13 cellular contexts compared by ENCODE assay signal in genomic region chr2:10534514-10535250, GRCh38.
DNase-seq lines count a peak whose midpoint lies in the region; ATAC-seq and TF ChIP-seq lines count a peak whose summit lies in the region.
"Had no signal": no experiment of that assay in that cellular context is flagged by ENCODE, and none has a peak within 500 bp of the region (broad histone marks: within the 10 kb centered on the region; RNA-seq: fewer than 3 reads in every experiment).

No MANE protein-coding gene starts in this region.

- H3K36me3 ChIP-seq in PC-3 (ENCODE audit: low read depth, low read length), result no peaks in the 10 kb centered on the region
- no peaks in the 10 kb centered on the region for H3K36me3 ChIP-seq in endodermal cell (ENCODE audit: control insufficient read depth, insufficient read depth, low read length)
- H3K36me3 ChIP-seq: heart right ventricle, left lung, thoracic aorta had no signal

- no peaks in the 10 kb centered on the region for H3F3A ChIP-seq in PC-3 (ENCODE audit: low read length, unreplicated experiment)

- no peak for ATAC-seq in PC-3
- ATAC-seq: heart right ventricle, left lung had no signal

- peaks cover 42% of the 10 kb centered on the region for H3K4me1 ChIP-seq in PC-3 (ENCODE audit: insufficient read depth, low read length)
- no peaks in the 10 kb centered on the region for H3K4me1 ChIP-seq in endodermal cell (ENCODE audit: control insufficient read depth, insufficient read depth, low read length)
- H3K4me1 ChIP-seq: heart right ventricle, left lung had no signal

- H3K9me3 ChIP-seq in PC-3 (ENCODE audit: low read length) (no peaks in the 10 kb centered on the region), endodermal cell (ENCODE audit: control insufficient read depth, low read length) (no peaks in the 10 kb centered on the region)
- H3K9me3 ChIP-seq: heart right ventricle, left lung, thoracic aorta had no signal

- BruUV-seq in PC-3 (replicated peaks; lab: Mats Ljungman, UMichigan), result no TSS peak

- peaks cover 2% of the 10 kb centered on the region for H3K4me1 Mint-ChIP-seq in endodermal cell

- H3K79me2 ChIP-seq in PC-3 (ENCODE audit: low read length), result no peaks in the 10 kb centered on the region

- TF ChIP-seq CTCF in PC-3 (conservative IDR thresholded peaks at IDR 0.05; ENCODE audit: low read depth, low read length) (no peak), endodermal cell (conservative IDR thresholded peaks at IDR 0.05) (no peak)

- no peak overlapping the region for H3K4me3 Mint-ChIP-seq in endodermal cell
- H3K4me3 Mint-ChIP-seq: activated CD4-positive, alpha-beta memory T cell treated with anti-CD3 and anti-CD28 coated beads for 36 hours had no signal

- H3K4me2 ChIP-seq in PC-3 (ENCODE audit: low read length), result no peak overlapping the region

- H4K20me1 ChIP-seq in PC-3 (ENCODE audit: low read length), result no peaks in the 10 kb centered on the region

- H3K4me3 ChIP-seq in PC-3 (ENCODE audit: low read length) (no peak overlapping the region), endodermal cell (ENCODE audit: low read length) (no peak overlapping the region)
- H3K4me3 ChIP-seq: heart right ventricle, left lung, thoracic aorta had no signal

- H3K27ac ChIP-seq in PC-3 (ENCODE audit: low read length) (peak overlapping the region; percentile 10), endodermal cell (ENCODE audit: low read depth, low read length) (no peak overlapping the region)
- H3K27ac ChIP-seq: heart right ventricle, left lung, thoracic aorta had no signal

- H3K9ac ChIP-seq in PC-3 (ENCODE audit: low read length) (no peak overlapping the region; the same call in 1 of the 2 replicates), endodermal cell (ENCODE audit: extremely low read depth, low read length, poor library complexity, severe bottlenecking) (no peak overlapping the region)

- WGBS in endodermal cell (ENCODE audit: insufficient coverage in 1 of 2, insufficient read length in 1 of 2), 2 experiments, result 81 to 88% methylated on average over 10 to 19 of the region's 19 CpGs

- H3K27me3 ChIP-seq in PC-3 (ENCODE audit: low read length) (no peaks in the 10 kb centered on the region), endodermal cell (ENCODE audit: control insufficient read depth, insufficient read depth, low read length, poor library complexity, severe bottlenecking) (no peaks in the 10 kb centered on the region)
- H3K27me3 ChIP-seq: heart right ventricle, left lung had no signal

- intact Hi-C loops in PC-3 (cut with micrococcal nuclease), result no loop called here

- peak overlapping the region; percentile 55 for H3K27ac Mint-ChIP-seq in endodermal cell
- H3K27ac Mint-ChIP-seq: activated CD4-positive, alpha-beta memory T cell treated with anti-CD3 and anti-CD28 coated beads for 36 hours had no signal

- H2AFZ ChIP-seq in PC-3 (ENCODE audit: low read length), result no peak overlapping the region

- CTCF ChIA-PET in PC-3 (lab: Charles Lee), result no interaction called here

- no peaks in the 10 kb centered on the region for H3K9me3 Mint-ChIP-seq in endodermal cell
- H3K9me3 Mint-ChIP-seq: activated CD4-positive, alpha-beta memory T cell treated with anti-CD3 and anti-CD28 coated beads for 36 hours had no signal

- POLR2A ChIA-PET in PC-3 (lab: Charles Lee; ENCODE audit: unreplicated experiment), result no interaction called here

- H3K9me2 ChIP-seq in PC-3 (replicated peaks; ENCODE audit: low read length), result no peaks in the 10 kb centered on the region

- no peaks in the 10 kb centered on the region for H3K36me3 Mint-ChIP-seq in endodermal cell (ENCODE audit: low read depth)
- H3K36me3 Mint-ChIP-seq: activated CD4-positive, alpha-beta memory T cell treated with anti-CD3 and anti-CD28 coated beads for 36 hours had no signal

- no peaks in the 10 kb centered on the region for H3K27me3 Mint-ChIP-seq in endodermal cell (ENCODE audit: insufficient read depth)

- DNase-seq in NK-92 treated with Interleukin-12 subunit alpha and Interleukin-12 subunit beta, amount 100 ng/mL, for 24 hours (lab: John Stamatoyannopoulos, UW), result peak; percentile 46
- DNase-seq in NK-92 (lab: John Stamatoyannopoulos, UW; ENCODE audit: unreplicated experiment), result no peak
- DNase-seq in PC-3, result peak; percentile 40
- DNase-seq in endodermal cell, result no peak
- DNase-seq in renal cortical epithelial cell (ENCODE audit: low read depth), result peak; percentile 27
- DNase-seq in stimulated activated CD4-positive, alpha-beta T cell treated with anti-CD3 and anti-CD28 coated beads, Interleukin-15, amount 100 ng/mL, for 24 hours, result no peak
- no peak for DNase-seq in NCI-H1436 treated with DMSO at 0.1 percent for 48 hours (lab: John Stamatoyannopoulos, UW)
- DNase-seq in activated T-cell treated with anti-CD3 and anti-CD28 coated beads, Interleukin-2, amount 50 U/mL, for 1 hour, result no peak
- DNase-seq: activated CD4-positive, alpha-beta memory T cell treated with anti-CD3 and anti-CD28 coated beads for 36 hours; heart right ventricle; Kasumi-1 had no signal

Comparison
In these comparisons a context has a peak if more than half of its experiments do, and no peak if none do; other contexts are left out.
1. DNase-seq: peak in NK-92 treated with Interleukin-12 subunit alpha and Interleukin-12 subunit beta, amount 100 ng/mL, for 24 hours (single experiment), PC-3 (single experiment) and renal cortical epithelial cell (single experiment); none in NK-92 (single experiment), endodermal cell (single experiment), stimulated activated CD4-positive, alpha-beta T cell treated with anti-CD3 and anti-CD28 coated beads, Interleukin-15, amount 100 ng/mL, for 24 hours (single experiment), NCI-H1436 treated with DMSO at 0.1 percent for 48 hours (single experiment) and activated T-cell treated with anti-CD3 and anti-CD28 coated beads, Interleukin-2, amount 50 U/mL, for 1 hour (single experiment).